Comparison of ENCODE assay signal across 29 cellular contexts in genomic region chr4:146960634-146961033, GRCh38. TPM values are rescaled to one million over a fixed set of nuclear protein-coding genes. Genes with fewer than 3 reads are reported as not detected.
DNase-seq lines count a peak whose midpoint lies in the region; ATAC-seq and TF ChIP-seq lines count a peak whose summit lies in the region.
"Had no signal": no experiment of that assay in that cellular context is flagged by ENCODE, and none has a peak within 500 bp of the region (broad histone marks: within the 10 kb centered on the region; RNA-seq: fewer than 3 reads in every experiment).

No MANE protein-coding gene starts in this region.

- H3K4me3 ChIP-seq in MM.1S (ENCODE audit: low read length), result peak overlapping the region; percentile 43; the same call in 1 of the 2 replicates
- H3K4me3 ChIP-seq in SK-N-SH (ENCODE audit: low read depth in 2 of 2, low read length in 1 of 2), result no peak overlapping the region
- H3K4me3 ChIP-seq in lower lobe of right lung, result no peak overlapping the region
- H3K4me3 ChIP-seq: GM12878, HAP-1, K562, SJSA1 had no signal

- H3K9ac ChIP-seq in MM.1S (ENCODE audit: low read length) (no peak overlapping the region), SK-N-SH (no peak overlapping the region)

- H4K20me1 ChIP-seq in MM.1S (ENCODE audit: insufficient read depth, low read length) (no peaks in the 10 kb centered on the region), SK-N-SH (ENCODE audit: insufficient read depth) (no peaks in the 10 kb centered on the region)

- peak; percentile 57 for ATAC-seq in GM18511 (IDR thresholded peaks at IDR 0.05; ENCODE audit: unreplicated experiment)
- peak; percentile 54 for ATAC-seq in HG02798 (IDR thresholded peaks at IDR 0.05; ENCODE audit: poor library complexity, unreplicated experiment)
- ATAC-seq in lower lobe of right lung, result no peak
- ATAC-seq: GM12878, K562, T-cell had no signal

- TF ChIP-seq CTCF in 22Rv1 (IDR thresholded peaks at IDR 0.05) (no peak), MM.1S (IDR thresholded peaks at IDR 0.05; ENCODE audit: low read length) (no peak), SK-N-SH (IDR thresholded peaks at IDR 0.05) (no peak), GM13976 (IDR thresholded peaks at IDR 0.05; ENCODE audit: borderline replicate concordance, control extremely low read depth, extremely low read depth, insufficient read depth, missing control alignments) (no peak), lower lobe of right lung (IDR thresholded peaks at IDR 0.05) (no peak)

- H3F3A ChIP-seq in MM.1S (ENCODE audit: insufficient read depth, low read length) (peaks cover 18% of the 10 kb centered on the region), SK-N-SH (replicated peaks; ENCODE audit: insufficient read depth) (no peaks in the 10 kb centered on the region)

- POLR2A ChIA-PET in SK-N-SH (lab: Yijun Ruan, JAX), result no interaction called here

- in situ Hi-C loops in GM13976 (cut with MboI; ENCODE audit: low sequenced_read_pairs, unreplicated experiment), result no loop called here

- H3K9me2 ChIP-seq in MM.1S (replicated peaks; ENCODE audit: insufficient read depth, low read length) (no peaks in the 10 kb centered on the region), SK-N-SH (no peaks in the 10 kb centered on the region)

- H3K27ac ChIP-seq in 22Rv1 (peak overlapping the region; percentile 53), MM.1S (ENCODE audit: low read length) (peak overlapping the region; percentile 74), SK-N-SH (ENCODE audit: low read depth in 2 of 2, low read length in 1 of 2) (no peak overlapping the region), lower lobe of right lung (no peak overlapping the region)
- H3K27ac ChIP-seq: SJSA1 had no signal

- DNase-seq in MM.1S, result peak; percentile 87
- DNase-seq in SK-N-SH, result no peak
- no peak for DNase-seq in GM13976 (ENCODE audit: low spot score)
- DNase-seq in LoVo (ENCODE audit: low spot score), result no peak
- no peak for DNase-seq in lower lobe of right lung
- DNase-seq: CD4-positive, alpha-beta T cell; GOT3; NCI-H1092; NCI-H1436; NCI-H187 treated with DMSO at 0.1 percent for 48 hours; NCI-H2171 treated with DMSO at 0.1 percent for 48 hours; NCI-H345; NCI-H526; NCI-H82; Right ventricle myocardium superior; RPMI8226; T-cell had no signal

- H3K27me3 ChIP-seq in MM.1S (replicated peaks; ENCODE audit: insufficient read depth, low read length) (no peaks in the 10 kb centered on the region), SK-N-SH (ENCODE audit: insufficient read depth) (peaks cover 10% of the 10 kb centered on the region; the same call in 1 of the 2 replicates), lower lobe of right lung (ENCODE audit: low read depth) (no peaks in the 10 kb centered on the region)
- H3K27me3 ChIP-seq: SJSA1 had no signal

- no peaks in the 10 kb centered on the region for H3K9me3 ChIP-seq in MM.1S (replicated peaks; ENCODE audit: insufficient read depth, low read length)
- H3K9me3 ChIP-seq in SK-N-SH, result no peaks in the 10 kb centered on the region
- no peaks in the 10 kb centered on the region for H3K9me3 ChIP-seq in lower lobe of right lung
- H3K9me3 ChIP-seq: HAP-1, SJSA1 had no signal

- H2AFZ ChIP-seq in MM.1S (ENCODE audit: low read length) (peak overlapping the region; percentile 8; the same call in 1 of the 2 replicates), SK-N-SH (ENCODE audit: low read depth) (no peak overlapping the region)

- no peak for TF ChIP-seq RAD21 in SK-N-SH (IDR thresholded peaks at IDR 0.05; ENCODE audit: low read length)

- TF ChIP-seq EP300 in SK-N-SH (IDR thresholded peaks at IDR 0.05; ENCODE audit: borderline replicate concordance in 1 of 2, low read depth in 1 of 2, low read length in 1 of 2), result no peak

- peaks cover 29% of the 10 kb centered on the region for H3K4me1 ChIP-seq in MM.1S (ENCODE audit: low read length)
- no peaks in the 10 kb centered on the region for H3K4me1 ChIP-seq in SK-N-SH (ENCODE audit: control insufficient read depth in 1 of 2, insufficient read depth in 2 of 2, low read depth in 1 of 2, low read length in 1 of 2)
- no peaks in the 10 kb centered on the region for H3K4me1 ChIP-seq in lower lobe of right lung
- H3K4me1 ChIP-seq: HAP-1 had no signal

- no peaks in the 10 kb centered on the region for H3K79me2 ChIP-seq in MM.1S (ENCODE audit: low read length)
- no peaks in the 10 kb centered on the region for H3K79me2 ChIP-seq in SK-N-SH (ENCODE audit: insufficient read depth)

- H3K4me2 ChIP-seq in MM.1S (ENCODE audit: low read depth, low read length) (peak overlapping the region; percentile 72), SK-N-SH (no peak overlapping the region)

- intact Hi-C loops in lower lobe of right lung (cut with DNase I), result no loop called here

- CTCF ChIA-PET in SK-N-SH (lab: Yijun Ruan, JAX), result interaction anchor here (0.8 kb wide), 2 partner anchors 59 to 136 kb away, joined by 3 to 6 read pairs; no protein-coding TSS in a partner anchor

- 10% methylated on average over 2 of the region's 2 CpGs for WGBS in SK-N-SH (ENCODE audit: low lambda C conversion rate)

- H3K36me3 ChIP-seq in MM.1S (replicated peaks; ENCODE audit: insufficient read depth, low read length) (no peaks in the 10 kb centered on the region), SK-N-SH (replicated peaks in 1 of 2; ENCODE audit: control insufficient read depth in 1 of 2, insufficient read depth in 2 of 2, low read length in 1 of 2) (no peaks in the 10 kb centered on the region), lower lobe of right lung (no peaks in the 10 kb centered on the region)
- H3K36me3 ChIP-seq: HAP-1, SJSA1 had no signal

TF ChIP-seq in SK-N-SH, 30 proteins besides CTCF, POLR2A, EP300 and RAD21:
- TF ChIP-seq MAX (IDR thresholded peaks at IDR 0.05; ENCODE audit: low read depth) (no peak), YY1 (IDR thresholded peaks at IDR 0.05; ENCODE audit: low read depth) (no peak), FOXM1 (IDR thresholded peaks at IDR 0.05; ENCODE audit: low read depth) (no peak), FOXJ3 (CRISPR knock-in tag; IDR thresholded peaks at IDR 0.05) (no peak)
- TF ChIP-seq, protein P1, sequence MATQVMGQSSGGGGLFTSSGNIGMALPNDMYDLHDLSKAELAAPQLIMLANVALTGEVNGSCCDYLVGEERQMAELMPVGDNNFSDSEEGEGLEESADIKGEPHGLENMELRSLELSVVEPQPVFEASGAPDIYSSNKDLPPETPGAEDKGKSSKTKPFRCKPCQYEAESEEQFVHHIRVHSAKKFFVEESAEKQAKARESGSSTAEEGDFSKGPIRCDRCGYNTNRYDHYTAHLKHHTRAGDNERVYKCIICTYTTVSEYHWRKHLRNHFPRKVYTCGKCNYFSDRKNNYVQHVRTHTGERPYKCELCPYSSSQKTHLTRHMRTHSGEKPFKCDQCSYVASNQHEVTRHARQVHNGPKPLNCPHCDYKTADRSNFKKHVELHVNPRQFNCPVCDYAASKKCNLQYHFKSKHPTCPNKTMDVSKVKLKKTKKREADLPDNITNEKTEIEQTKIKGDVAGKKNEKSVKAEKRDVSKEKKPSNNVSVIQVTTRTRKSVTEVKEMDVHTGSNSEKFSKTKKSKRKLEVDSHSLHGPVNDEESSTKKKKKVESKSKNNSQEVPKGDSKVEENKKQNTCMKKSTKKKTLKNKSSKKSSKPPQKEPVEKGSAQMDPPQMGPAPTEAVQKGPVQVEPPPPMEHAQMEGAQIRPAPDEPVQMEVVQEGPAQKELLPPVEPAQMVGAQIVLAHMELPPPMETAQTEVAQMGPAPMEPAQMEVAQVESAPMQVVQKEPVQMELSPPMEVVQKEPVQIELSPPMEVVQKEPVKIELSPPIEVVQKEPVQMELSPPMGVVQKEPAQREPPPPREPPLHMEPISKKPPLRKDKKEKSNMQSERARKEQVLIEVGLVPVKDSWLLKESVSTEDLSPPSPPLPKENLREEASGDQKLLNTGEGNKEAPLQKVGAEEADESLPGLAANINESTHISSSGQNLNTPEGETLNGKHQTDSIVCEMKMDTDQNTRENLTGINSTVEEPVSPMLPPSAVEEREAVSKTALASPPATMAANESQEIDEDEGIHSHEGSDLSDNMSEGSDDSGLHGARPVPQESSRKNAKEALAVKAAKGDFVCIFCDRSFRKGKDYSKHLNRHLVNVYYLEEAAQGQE (IDR thresholded peaks at IDR 0.05; ENCODE audit: low read depth, low read length), result no peak

RNA-seq across cellular contexts. Expression of gene TTC29, which starts 15.0 kb away (rescaled TPM):
- polyA plus RNA-seq in SK-N-SH (2012; rRNA removed), result not detected in 2 replicates
- not detected in 2 replicates for polyA plus RNA-seq in SK-N-SH (2012; cell fraction: cytosol; rRNA removed)
- not detected in 2 replicates for polyA plus RNA-seq in SK-N-SH (2012; cell fraction: nucleus; rRNA removed)
- total RNA-seq in lower lobe of right lung, result 4.5 TPM
- total RNA-seq: A172; CD4-positive, alpha-beta T cell; Daoy; G401; GM12878; K562; Right ventricle myocardium superior; SJSA1; T-cell; T-helper 2 cell treated with Interferon-gamma antibody and Interleukin-4, amounts not matched to agents 100 ng/mL and 5 ng/mL, for 36 hours had no signal
- polyA plus RNA-seq: BJ, GM12878 had no signal

Comparison
In these comparisons a context has a peak if more than half of its experiments do, and no peak if none do; other contexts are left out.
1. H3K27ac ChIP-seq: peak in 22Rv1 (single experiment) and MM.1S (single experiment); none in SK-N-SH (0 of 2) and lower lobe of right lung (single experiment).
2. ATAC-seq: peak in GM18511 (single experiment) and HG02798 (single experiment); none in lower lobe of right lung (0 of 2).